In genomic region chr14:76961631-76962302, GRCh38 we compare ENCODE assay signal across 8 cellular contexts.
DNase-seq lines count a peak whose midpoint lies in the region; ATAC-seq, FAIRE-seq and TF ChIP-seq lines count a peak whose summit lies in the region.

No MANE protein-coding gene starts in this region.

- H3K27me3 ChIP-seq in right atrium auricular region, result no peaks in the 10 kb centered on the region

- DNase-seq in Daoy (ENCODE audit: low read depth), result peak; percentile 99
- peak; percentile 70 for DNase-seq in HuH-7 (ENCODE audit: low spot score)
- peak; percentile 90 for DNase-seq in T follicular helper cell (ENCODE audit: low read depth)
- peak; percentile 95 for DNase-seq in amniotic epithelial cell (ENCODE audit: low read depth)
- DNase-seq in right atrium auricular region (ENCODE audit: low spot score), result peak; percentile 92
- peak; percentile 76 for DNase-seq in putamen (ENCODE audit: low spot score)
- peak; percentile 90 for DNase-seq in urothelium cell line (ENCODE audit: low spot score)

- FAIRE-seq in urothelium cell line (lab: Jason Lieb, UNC), result no peak

- peak overlapping the region; percentile 32 to 53 for H3K4me3 ChIP-seq in right atrium auricular region

- peaks cover 12% of the 10 kb centered on the region for H3K36me3 ChIP-seq in right atrium auricular region

- ATAC-seq in GM21528 (IDR thresholded peaks at IDR 0.05; ENCODE audit: low FRiP score, unreplicated experiment), result peak; percentile 79

- peak overlapping the region; percentile 94 to 97 for H3K27ac ChIP-seq in right atrium auricular region

- TF ChIP-seq CTCF in right atrium auricular region (IDR thresholded peaks at IDR 0.05), result no peak

- peaks cover 0 to 51% of the 10 kb centered on the region in 2 donors for H3K4me1 ChIP-seq in right atrium auricular region

- H3K9me3 ChIP-seq in right atrium auricular region, result no peaks in the 10 kb centered on the region

Comparison
In these comparisons a context has a peak if more than half of its experiments do, and no peak if none do; other contexts are left out.
1. Peak in every context shown above with its lines: DNase-seq, ATAC-seq, H3K4me3 ChIP-seq and H3K27ac ChIP-seq.